1 cellular context compared by ENCODE assay signal in genomic region chr7:4782333-4783291, GRCh38.
TF ChIP-seq lines count a peak whose summit lies in the region.

No MANE protein-coding gene starts in this region.

TF ChIP-seq in HepG2, 621 proteins besides CTCF, POLR2A, EP300 and RAD21:
- TF ChIP-seq ZBTB44 (CRISPR knock-in tag; IDR thresholded peaks at IDR 0.05), result no peak
- TF ChIP-seq AGO2 (optimal IDR thresholded peaks at IDR 0.05; ENCODE audit: low read depth, low read length), result peak; percentile 43
- TF ChIP-seq UBTF (CRISPR knock-in tag; IDR thresholded peaks at IDR 0.05), result no peak
- no peak for TF ChIP-seq ZNF83 (CRISPR knock-in tag; IDR thresholded peaks at IDR 0.05; ENCODE audit: borderline replicate concordance)
- TF ChIP-seq ZNF652 (CRISPR knock-in tag; IDR thresholded peaks at IDR 0.05; ENCODE audit: borderline replicate concordance, low read depth), result no peak
TF ChIP-seq in HepG2: peak in this region for 1.
